Comparison of ENCODE assay signal across 27 cellular contexts in the genomic region with DNA sequence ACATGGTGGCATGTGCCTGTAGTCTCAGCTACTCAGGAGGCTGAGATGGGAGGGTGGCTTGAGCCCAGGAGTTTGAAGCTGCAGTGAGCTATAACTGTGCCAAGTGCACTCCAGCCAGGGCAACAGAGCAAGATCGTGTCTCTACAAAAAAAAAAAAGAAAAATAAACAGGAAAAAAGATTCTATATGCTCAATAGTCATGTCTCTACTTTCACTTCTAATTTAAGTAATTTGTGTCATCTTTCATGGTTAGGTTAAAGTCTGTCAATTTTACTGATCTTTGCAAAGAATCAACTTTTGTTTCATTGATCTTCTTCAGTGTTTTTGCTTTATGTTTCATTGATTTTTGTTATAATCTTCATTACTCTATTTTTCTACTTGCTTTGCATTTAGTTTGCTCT.
"Had no signal": no experiment of that assay in that cellular context is flagged by ENCODE, and none has a peak within 500 bp of the region (broad histone marks: within the 10 kb centered on the region; RNA-seq: fewer than 3 reads in every experiment).

No MANE protein-coding gene starts in this region.

- H3K27ac ChIP-seq: ascending aorta, breast epithelium, cardiac muscle cell, colonic mucosa, epithelial cell of prostate, esophagus squamous epithelium, gastroesophageal sphincter, heart right ventricle had no signal

- H3K4me1 Mint-ChIP-seq: activated naive CD4-positive, alpha-beta T cell treated with anti-CD3 and anti-CD28 coated beads, Interleukin-2, amount 10 ng/mL, durations not matched to agents 7 days and 5 days; activated naive CD8-positive, alpha-beta T cell treated with anti-CD3 and anti-CD28 coated beads, Interleukin-2, amount 10 ng/mL, durations not matched to agents 7 days and 5 days; brain had no signal

- H3K4me3 Mint-ChIP-seq: activated CD4-positive, alpha-beta T cell treated with anti-CD3 and anti-CD28 coated beads, Interleukin-2, amount 10 ng/mL, durations not matched to agents 7 days and 5 days; activated CD8-positive, alpha-beta T cell treated with anti-CD3 and anti-CD28 coated beads for 36 hours; activated naive CD4-positive, alpha-beta T cell treated with anti-CD3 and anti-CD28 coated beads, Interleukin-2, amount 10 ng/mL, durations not matched to agents 7 days and 5 days; activated naive CD8-positive, alpha-beta T cell treated with anti-CD3 and anti-CD28 coated beads, Interleukin-2, amount 10 ng/mL, durations not matched to agents 7 days and 5 days; activated T-helper 1 cell treated with anti-CD3 and anti-CD28 coated beads, Interleukin-12 subunit alpha, Interleukin-12 subunit beta, Interleukin-2, Interleukin-4 antibody, amounts not matched to agents 30 ng/mL and 10 ng/mL and 1 ng/mL, durations not matched to agents 14 hours and 24 hours and 36 hours; brain had no signal

- H3K27me3 Mint-ChIP-seq: activated CD4-positive, alpha-beta T cell treated with anti-CD3 and anti-CD28 coated beads, Interleukin-2, amount 10 ng/mL, durations not matched to agents 7 days and 5 days; activated CD8-positive, alpha-beta T cell treated with anti-CD3 and anti-CD28 coated beads for 36 hours; activated naive CD4-positive, alpha-beta T cell treated with anti-CD3 and anti-CD28 coated beads, Interleukin-2, amount 10 ng/mL, durations not matched to agents 7 days and 5 days; activated naive CD8-positive, alpha-beta T cell treated with anti-CD3 and anti-CD28 coated beads, Interleukin-2, amount 10 ng/mL, durations not matched to agents 7 days and 5 days; brain had no signal

- H3K27me3 ChIP-seq: ascending aorta, breast epithelium, cardiac muscle cell, colonic mucosa, esophagus squamous epithelium, gastroesophageal sphincter, heart right ventricle had no signal

- DNase-seq: activated CD4-positive, alpha-beta T cell treated with anti-CD3 and anti-CD28 coated beads for 4 hours; activated CD4-positive, alpha-beta T cell treated with anti-CD3 and anti-CD28 coated beads, Interleukin-2, amount 10 ng/mL, durations not matched to agents 7 days and 5 days; activated CD4-positive, alpha-beta T cell treated with anti-CD3 and anti-CD28 coated beads, Interleukin-2, amount 50 U/mL, for 4 hours; activated CD4-positive, CD25-positive, alpha-beta regulatory T cell; activated CD4-positive, CD25-positive, alpha-beta regulatory T cell treated with anti-CD3 and anti-CD28 coated beads, Interleukin-2, amount 50 U/mL, for 72 hours; activated CD8-positive, alpha-beta memory T cell treated with anti-CD3 and anti-CD28 coated beads for 24 hours; activated CD8-positive, alpha-beta T cell treated with anti-CD3 and anti-CD28 coated beads for 36 hours; activated gamma-delta T cell; activated naive CD4-positive, alpha-beta T cell; activated naive CD4-positive, alpha-beta T cell treated with anti-CD3 and anti-CD28 coated beads, Interleukin-2, amount 10 ng/mL, durations not matched to agents 7 days and 5 days; activated naive CD8-positive, alpha-beta T cell treated with anti-CD3 and anti-CD28 coated beads, Interleukin-2, amount 10 ng/mL, durations not matched to agents 7 days and 5 days; central memory CD4-positive, alpha-beta T cell; cerebellar nuclear complex; colonic mucosa; effector CD8-positive, alpha-beta T cell; esophagus squamous epithelium; foreskin melanocyte; heart right ventricle had no signal

- ATAC-seq: activated CD8-positive, alpha-beta T cell treated with anti-CD3 and anti-CD28 coated beads for 36 hours; gastroesophageal sphincter; heart right ventricle had no signal

- H3K4me1 ChIP-seq: ascending aorta, breast epithelium, colonic mucosa, esophagus squamous epithelium, gastroesophageal sphincter, heart right ventricle had no signal

- H3K9me3 Mint-ChIP-seq: activated CD8-positive, alpha-beta T cell treated with anti-CD3 and anti-CD28 coated beads for 36 hours; activated naive CD4-positive, alpha-beta T cell treated with anti-CD3 and anti-CD28 coated beads, Interleukin-2, amount 10 ng/mL, durations not matched to agents 7 days and 5 days; brain had no signal

- H3K36me3 ChIP-seq: ascending aorta, breast epithelium, cardiac muscle cell, colonic mucosa, esophagus squamous epithelium, gastroesophageal sphincter had no signal

- H3K9me3 ChIP-seq: ascending aorta, breast epithelium, colonic mucosa, esophagus squamous epithelium, gastroesophageal sphincter, heart right ventricle had no signal

- H3K27ac Mint-ChIP-seq: activated CD4-positive, alpha-beta T cell treated with anti-CD3 and anti-CD28 coated beads, Interleukin-2, amount 10 ng/mL, durations not matched to agents 7 days and 5 days; activated CD8-positive, alpha-beta T cell treated with anti-CD3 and anti-CD28 coated beads for 36 hours; activated naive CD4-positive, alpha-beta T cell treated with anti-CD3 and anti-CD28 coated beads, Interleukin-2, amount 10 ng/mL, durations not matched to agents 7 days and 5 days; activated naive CD8-positive, alpha-beta T cell treated with anti-CD3 and anti-CD28 coated beads, Interleukin-2, amount 10 ng/mL, durations not matched to agents 7 days and 5 days; activated T-helper 1 cell treated with anti-CD3 and anti-CD28 coated beads, Interleukin-12 subunit alpha, Interleukin-12 subunit beta, Interleukin-2, Interleukin-4 antibody, amounts not matched to agents 30 ng/mL and 10 ng/mL and 1 ng/mL, durations not matched to agents 14 hours and 24 hours and 36 hours; brain had no signal

- H3K4me3 ChIP-seq: ascending aorta, breast epithelium, cardiac muscle cell, colonic mucosa, esophagus squamous epithelium, gastroesophageal sphincter, heart right ventricle had no signal

- FAIRE-seq: endometrium, endothelial cell of umbilical vein had no signal
